In the genomic region with DNA sequence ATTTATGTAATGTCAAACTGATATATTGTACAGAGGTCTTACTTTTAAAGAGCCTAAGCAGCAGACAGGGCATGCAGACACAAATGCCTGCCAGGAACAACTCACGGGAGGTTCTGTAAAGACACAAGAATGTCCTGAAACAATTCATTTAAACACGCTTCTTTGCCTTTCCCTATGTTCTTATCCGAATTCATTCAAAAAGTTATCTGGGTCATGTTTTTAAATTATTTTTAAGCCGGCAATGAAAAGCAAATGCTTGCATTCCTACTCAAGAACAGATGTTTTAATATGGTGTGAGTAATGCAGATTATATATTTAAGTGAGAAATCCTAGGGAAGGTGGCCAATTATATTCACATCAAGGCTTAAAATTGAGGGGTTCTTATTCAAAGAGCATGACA, we compare ENCODE assay signal across 19 cellular contexts.
A peak's percentile ranks its signal among the peaks of the same experiment; 100 is the strongest.
DNase-seq lines count a peak whose midpoint lies in the region; ATAC-seq, FAIRE-seq and TF ChIP-seq lines count a peak whose summit lies in the region.
"Had no signal": no experiment of that assay in that cellular context is flagged by ENCODE, and none has a peak within 500 bp of the region (broad histone marks: within the 10 kb centered on the region; RNA-seq: fewer than 3 reads in every experiment).

No MANE protein-coding gene starts in this region.

- no peak overlapping the region for H2BK12ac ChIP-seq in mesenchymal stem cell (ENCODE audit: low read length in 2 of 2)

- H3K79me2 ChIP-seq in HepG2 (ENCODE audit: insufficient read depth, low read length), result no peaks in the 10 kb centered on the region

- peak overlapping the region; percentile 20 for H3K27ac ChIP-seq in HepG2 (ENCODE audit: extremely low read length, insufficient read depth, low read length)
- H3K27ac ChIP-seq in right lobe of liver, result no peak overlapping the region
- H3K27ac ChIP-seq in mesenchymal stem cell (ENCODE audit: low read length, poor library complexity, severe bottlenecking), result peak overlapping the region; percentile 92
- H3K27ac ChIP-seq in small intestine (ENCODE audit: low read depth in 1 of 2, low read length in 1 of 2), result peak overlapping the region in 1 of 2 donors; percentile 27
- H3K27ac ChIP-seq: parathyroid adenoma had no signal

- in situ Hi-C loops in HepG2 (cut with HindIII; ENCODE audit: extremely low pct_ligation_motif_present, low pct_unique_long_range_greater_than_20kb), result no loop called here

- H3K4me1 ChIP-seq in HepG2 (ENCODE audit: insufficient read depth, low read length), result peaks cover 25% of the 10 kb centered on the region
- no peaks in the 10 kb centered on the region for H3K4me1 ChIP-seq in right lobe of liver
- H3K4me1 ChIP-seq in mesenchymal stem cell (ENCODE audit: control insufficient read depth, insufficient read depth, low read depth, low read length), result peaks cover 5% of the 10 kb centered on the region
- H3K4me1 ChIP-seq in small intestine (ENCODE audit: control insufficient read depth in 2 of 2, insufficient read depth in 1 of 2, low read depth in 1 of 2, low read length in 1 of 2), result no peaks in the 10 kb centered on the region

- CTCF ChIA-PET in HepG2 (lab: Yijun Ruan, JAX; ENCODE audit: low intra/inter-chr PET ratio, low total read pairs), result no interaction called here

- POLR2A ChIA-PET in HepG2 (lab: Yijun Ruan, JAX), result no interaction called here

- H4K91ac ChIP-seq in mesenchymal stem cell (ENCODE audit: low read length), result no peak overlapping the region

- 92% methylated on average over 4 of the region's 4 CpGs for WGBS in HepG2 (ENCODE audit: low lambda C conversion rate)
- 88% methylated on average over 4 of the region's 4 CpGs for WGBS in right lobe of liver (ENCODE audit: insufficient coverage, low coverage, low lambda C conversion rate, missing lambda C conversion rate)
- WGBS in mesenchymal stem cell, result 20% methylated on average over 2 of the region's 4 CpGs
- WGBS in small intestine, 3 donors, result 83 to 87% (median 85%) methylated on average over 4 of the region's 4 CpGs

- H3K79me1 ChIP-seq in mesenchymal stem cell (replicated peaks; ENCODE audit: low read length, poor library complexity, severe bottlenecking), result peaks cover 9% of the 10 kb centered on the region

- no TSS peak for BruUV-seq in HepG2 (replicated peaks; lab: Mats Ljungman, UMichigan)

- H3K4me3 ChIP-seq in HepG2 (replicated peaks in 1 of 3; ENCODE audit: insufficient read depth in 1 of 3, low read depth in 2 of 3, low read length in 3 of 3), result no peak overlapping the region
- H3K4me3 ChIP-seq in right lobe of liver, result no peak overlapping the region
- H3K4me3 ChIP-seq in cardiac fibroblast (replicated peaks in 1 of 2; ENCODE audit: low read depth in 2 of 2, low read length in 2 of 2), result no peak overlapping the region
- peak overlapping the region in 1 of 2 experiments; percentile 13 for H3K4me3 ChIP-seq in mesenchymal stem cell (ENCODE audit: insufficient read depth in 1 of 2, low read depth in 1 of 2, low read length in 2 of 2)
- H3K4me3 ChIP-seq in small intestine (ENCODE audit: low read depth in 1 of 2, low read length in 2 of 2), result no peak overlapping the region
- H3K4me3 ChIP-seq: MG63 had no signal

- no peak for FAIRE-seq in HepG2 (lab: Jason Lieb, UNC)
- no peak for FAIRE-seq in small intestine (lab: Jason Lieb, UNC)
- FAIRE-seq: A204.1, GM18507 had no signal

- H3K27me3 ChIP-seq in HepG2 (ENCODE audit: control insufficient read depth in 1 of 2, insufficient read depth in 2 of 2, low read length in 2 of 2) (no peaks in the 10 kb centered on the region), right lobe of liver (no peaks in the 10 kb centered on the region), mesenchymal stem cell (ENCODE audit: control insufficient read depth in 1 of 2, insufficient read depth in 1 of 2, low read length in 2 of 2) (no peaks in the 10 kb centered on the region), small intestine (ENCODE audit: control insufficient read depth in 2 of 2, insufficient read depth in 2 of 2, low read length in 2 of 2) (no peaks in the 10 kb centered on the region)
- H3K27me3 ChIP-seq: MG63 had no signal

- no peak overlapping the region for H3K14ac ChIP-seq in mesenchymal stem cell (ENCODE audit: low read length in 2 of 2)

- no peak overlapping the region for H3K23ac ChIP-seq in mesenchymal stem cell (ENCODE audit: low read length in 2 of 2)

- ATAC-seq in HepG2 (no peak), right lobe of liver (no peak), HG03469 (IDR thresholded peaks at IDR 0.05; ENCODE audit: unreplicated experiment) (no peak), HG03135 (IDR thresholded peaks at IDR 0.05; ENCODE audit: unreplicated experiment) (no peak)
- ATAC-seq: activated CD8-positive, alpha-beta memory T cell treated with anti-CD3 and anti-CD28 coated beads, Interleukin-2, amount 10 ng/mL, durations not matched to agents 7 days and 5 days had no signal

- no peak overlapping the region for H4K8ac ChIP-seq in mesenchymal stem cell (ENCODE audit: low read length)

- peak overlapping the region in 1 of 2 experiments; percentile 58 for H3K4ac ChIP-seq in mesenchymal stem cell (ENCODE audit: low read depth in 1 of 2, low read length in 2 of 2)

- H2BK120ac ChIP-seq in mesenchymal stem cell (ENCODE audit: low read depth, low read length), result peak overlapping the region; percentile 79

- H3K18ac ChIP-seq in mesenchymal stem cell (ENCODE audit: low read depth in 1 of 2, low read length in 2 of 2), result peak overlapping the region; percentile 57 to 89

- no peak overlapping the region for H2BK15ac ChIP-seq in mesenchymal stem cell (ENCODE audit: low read depth, poor library complexity, severe bottlenecking)

- H3K9ac ChIP-seq in HepG2 (ENCODE audit: insufficient read depth, low read depth, low read length) (no peak overlapping the region), mesenchymal stem cell (ENCODE audit: low read length) (peak overlapping the region; percentile 82)
- H3K9ac ChIP-seq: parathyroid adenoma had no signal

- no peak overlapping the region for H3K4me2 ChIP-seq in HepG2 (ENCODE audit: low read depth, low read length)
- no peak overlapping the region for H3K4me2 ChIP-seq in mesenchymal stem cell (ENCODE audit: low read length, poor library complexity, severe bottlenecking)

- no peak for TF ChIP-seq EP300 in HepG2 (IDR thresholded peaks at IDR 0.05; ENCODE audit: low read depth in 2 of 2, low read length in 2 of 2)
- no peak for TF ChIP-seq EP300 in HepG2 (CRISPR knock-in tag; IDR thresholded peaks at IDR 0.05; ENCODE audit: borderline replicate concordance)

- TF ChIP-seq CTCF in HepG2 (CRISPR knock-in tag; IDR thresholded peaks at IDR 0.05) (no peak), right lobe of liver (IDR thresholded peaks at IDR 0.05) (no peak), cardiac fibroblast (IDR thresholded peaks at IDR 0.05; ENCODE audit: low read depth, low read length) (no peak)

- H2AFZ ChIP-seq in HepG2 (ENCODE audit: low read length) (no peak overlapping the region), mesenchymal stem cell (ENCODE audit: low read depth, low read length) (no peak overlapping the region)
- H2AFZ ChIP-seq: parathyroid adenoma had no signal

- TF ChIP-seq RAD21 in HepG2 (CRISPR knock-in tag; IDR thresholded peaks at IDR 0.05), result no peak

- H2AK5ac ChIP-seq in mesenchymal stem cell (ENCODE audit: low read length, severe bottlenecking), result no peak overlapping the region

- peak overlapping the region; percentile 62 for H2BK5ac ChIP-seq in mesenchymal stem cell (ENCODE audit: low read depth, low read length, poor library complexity, severe bottlenecking)

- no peaks in the 10 kb centered on the region; a peak in 1 of 5 replicates for H3K36me3 ChIP-seq in HepG2 (replicated peaks in 1 of 2; ENCODE audit: control insufficient read depth in 1 of 2, insufficient read depth in 2 of 2, low read length in 2 of 2)
- H3K36me3 ChIP-seq in right lobe of liver, result no peaks in the 10 kb centered on the region
- H3K36me3 ChIP-seq in mesenchymal stem cell (ENCODE audit: control insufficient read depth in 1 of 2, insufficient read depth in 2 of 2, low read depth in 1 of 2, low read length in 2 of 2), result peaks cover 3 to 4% of the 10 kb centered on the region in 2 experiments
- no peaks in the 10 kb centered on the region for H3K36me3 ChIP-seq in small intestine (ENCODE audit: control insufficient read depth in 2 of 2, insufficient read depth in 2 of 2, low read length in 2 of 2)

- no peaks in the 10 kb centered on the region for H4K20me1 ChIP-seq in HepG2 (ENCODE audit: insufficient read depth, low read length)

- H3K9me3 ChIP-seq in HepG2 (ENCODE audit: low read length) (no peaks in the 10 kb centered on the region), right lobe of liver (no peaks in the 10 kb centered on the region), mesenchymal stem cell (ENCODE audit: control insufficient read depth, low read length) (no peaks in the 10 kb centered on the region), small intestine (ENCODE audit: control insufficient read depth, low read depth) (no peaks in the 10 kb centered on the region)
- H3K9me3 ChIP-seq: MG63 had no signal

- DNase-seq in HepG2 (ENCODE audit: low spot score), result no peak
- DNase-seq in right lobe of liver, result no peak
- DNase-seq in cardiac fibroblast (ENCODE audit: low read depth in 2 of 2), result peak; percentile 44 to 65
- DNase-seq in mesenchymal stem cell, result no peak
- no peak for DNase-seq in small intestine
- no peak for DNase-seq in stimulated activated CD4-positive, alpha-beta T cell treated with anti-CD3 and anti-CD28 coated beads, Interleukin-12 subunit alpha, Interleukin-12 subunit beta, amount 100 ng/mL, for 4 hours
- DNase-seq: activated CD8-positive, alpha-beta memory T cell treated with anti-CD3 and anti-CD28 coated beads, Interleukin-2, amount 10 ng/mL, durations not matched to agents 7 days and 5 days; activated gamma-delta T cell treated with Interleukin-2 at 50 U/mL for 16 hours; effector CD4-positive, alpha-beta T cell; immature natural killer cell; NCI-H2029; substantia nigra; T-helper 2 cell had no signal

- intact Hi-C loops in HepG2 (cut with micrococcal nuclease; ENCODE audit: unreplicated experiment), result loop anchor here (2.0 kb wide), 1 partner anchor 14 kb away; no protein-coding TSS in a partner anchor
- intact Hi-C loops in right lobe of liver (cut with DNase I), result no loop called here

- no peak for TF ChIP-seq POLR2A in HepG2 (IDR thresholded peaks at IDR 0.05; ENCODE audit: insufficient read depth in 1 of 2, low read depth in 2 of 2, low read length in 2 of 2)
- no peak for TF ChIP-seq POLR2A in right lobe of liver (IDR thresholded peaks at IDR 0.05)

TF ChIP-seq in HepG2, 621 proteins besides CTCF, POLR2A, EP300 and RAD21:
- peak; percentile 8; the same call in 1 of the 2 replicates for TF ChIP-seq EHMT2 (IDR thresholded peaks at IDR 0.05; ENCODE audit: borderline replicate concordance, low read depth, low read length)
- TF ChIP-seq ZNF367 (CRISPR knock-in tag; IDR thresholded peaks at IDR 0.05; ENCODE audit: borderline replicate concordance), result no peak

Comparison
In these comparisons a context has a peak if more than half of its experiments do, and no peak if none do; other contexts are left out.
1. H3K27ac ChIP-seq: peak in HepG2 (single experiment) and mesenchymal stem cell (single experiment); none in right lobe of liver (0 of 3).
2. DNase-seq: peak in cardiac fibroblast (2 of 2); none in HepG2 (single experiment), right lobe of liver (0 of 3), mesenchymal stem cell (single experiment), small intestine (single experiment) and stimulated activated CD4-positive, alpha-beta T cell treated with anti-CD3 and anti-CD28 coated beads, Interleukin-12 subunit alpha, Interleukin-12 subunit beta, amount 100 ng/mL, for 4 hours (single experiment).